19 cellular contexts compared by ENCODE assay signal in genomic region chr4:16852168-16852567, GRCh38. TPM values are rescaled to one million over a fixed set of nuclear protein-coding genes. Genes with fewer than 3 reads are reported as not detected.
"Had no signal": no experiment of that assay in that cellular context is flagged by ENCODE, and none has a peak within 500 bp of the region (broad histone marks: within the 10 kb centered on the region; RNA-seq: fewer than 3 reads in every experiment).

No MANE protein-coding gene starts in this region.

- H3K36me3 ChIP-seq: gastrocnemius medialis, neutrophil, spleen, transverse colon had no signal

- H3K4me3 ChIP-seq: gastrocnemius medialis, mucosa of descending colon, psoas muscle, spleen, testis, transverse colon had no signal

- DNase-seq: cortex of kidney; gastrocnemius medialis; kidney; left cardiac atrium; left ventricle myocardium superior; mucosa of descending colon; naive thymus-derived CD8-positive, alpha-beta T cell; psoas muscle; retina; spleen; stimulated activated CD4-positive, alpha-beta T cell treated with anti-CD3 and anti-CD28 coated beads, Interleukin-15, amount 100 ng/mL, for 24 hours; stimulated activated CD4-positive, alpha-beta T cell treated with anti-CD3 and anti-CD28 coated beads, Interleukin-1b, Interleukin-23, amount 100 ng/mL, for 48 hours; stimulated activated CD4-positive, alpha-beta T cell treated with anti-CD3 and anti-CD28 coated beads, Interleukin-4, amount 100 ng/mL, for 24 hours; stimulated activated naive CD8-positive, alpha-beta T cell treated with anti-CD3 and anti-CD28 coated beads, Interleukin-15, amount 100 ng/mL, for 72 hours; testis; transverse colon had no signal

- H3K27me3 ChIP-seq: gastrocnemius medialis, neutrophil, spleen, testis, transverse colon had no signal

- H3K4me1 ChIP-seq: psoas muscle, testis, transverse colon had no signal

- ATAC-seq: gastrocnemius medialis; left cardiac atrium; left ventricle myocardium superior; mucosa of descending colon; naive thymus-derived CD8-positive, alpha-beta T cell; psoas muscle; sciatic nerve; stimulated activated memory B cell treated with anti-CD40 and anti-IgM and Interleukin-4, amounts not matched to agents 10 μg/mL and 1 μg/mL and 100 μg/mL, for 72 hours; stimulated activated naive CD8-positive, alpha-beta T cell treated with anti-CD3 and anti-CD28 coated beads, Interleukin-15, amount 100 ng/mL, for 72 hours had no signal

- H3K27ac ChIP-seq: gastrocnemius medialis, neutrophil, psoas muscle, testis, transverse colon had no signal

- H3K9me3 ChIP-seq: gastrocnemius medialis, mucosa of descending colon, neutrophil, psoas muscle, spleen, testis, transverse colon had no signal

RNA-seq across cellular contexts. Expression of gene LDB2, which starts 46.3 kb away (rescaled TPM):
- total RNA-seq: naive thymus-derived CD8-positive, alpha-beta T cell had no signal
